Comparison of ENCODE assay signal across 8 cellular contexts in the genomic region with DNA sequence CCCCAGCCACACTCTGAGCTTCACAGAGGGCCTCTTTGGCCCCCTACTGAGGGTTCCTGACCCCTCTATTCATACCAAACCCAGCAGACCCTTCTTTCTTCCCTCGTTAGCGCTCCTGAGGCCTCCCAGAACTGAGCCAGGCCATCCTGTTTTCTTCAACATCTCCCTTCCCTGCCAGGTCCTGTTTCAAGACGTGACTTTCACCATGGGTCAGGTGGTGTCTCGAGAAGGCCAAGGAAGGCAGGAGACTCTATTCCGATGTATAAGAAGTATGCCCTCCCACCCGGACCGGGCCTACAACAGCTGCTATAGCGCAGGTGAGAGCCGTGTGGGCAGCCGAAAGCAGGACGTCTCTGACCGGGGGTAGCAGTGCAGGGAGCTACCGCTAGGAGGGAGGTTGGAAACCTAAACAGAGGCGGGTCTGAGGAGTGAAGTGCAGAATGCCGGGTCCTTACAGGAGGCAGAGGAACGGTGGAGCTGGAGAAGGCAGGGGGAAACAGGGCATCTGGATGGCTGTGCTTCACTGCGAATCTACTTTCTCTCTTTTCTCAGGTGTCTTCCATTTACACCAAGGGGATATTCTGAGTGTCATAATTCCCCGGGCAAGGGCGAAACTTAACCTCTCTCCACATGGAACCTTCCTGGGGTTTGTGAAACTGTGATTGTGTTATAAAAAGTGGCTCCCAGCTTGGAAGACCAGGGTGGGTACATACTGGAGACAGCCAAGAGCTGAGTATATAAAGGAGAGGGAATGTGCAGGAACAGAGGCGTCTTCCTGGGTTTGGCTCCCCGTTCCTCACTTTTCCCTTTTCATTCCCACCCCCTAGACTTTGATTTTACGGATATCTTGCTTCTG. TPM values are rescaled to one million over a fixed set of nuclear protein-coding genes. Genes with fewer than 3 reads are reported as not detected.
A peak's percentile ranks its signal among the peaks of the same experiment; 100 is the strongest.
DNase-seq lines count a peak whose midpoint lies in the region; ATAC-seq, FAIRE-seq and TF ChIP-seq lines count a peak whose summit lies in the region.

No MANE protein-coding gene starts in this region.

- H3K4me3 Mint-ChIP-seq in activated T-cell treated with anti-CD3 and anti-CD28 coated beads, Interleukin-2, amount 50 U/mL, for 24 hours: peak overlapping the region; percentile 96

- no peaks in the 10 kb centered on the region for H3K9me3 Mint-ChIP-seq in activated T-cell treated with anti-CD3 and anti-CD28 coated beads, Interleukin-2, amount 50 U/mL, for 24 hours

- H3K9me3 ChIP-seq in neuron (ENCODE audit: low read length): no peaks in the 10 kb centered on the region

- DNase-seq in GM03348 (ENCODE audit: low spot score) (peak; percentile 80), NCI-H2227 (lab: John Stamatoyannopoulos, UW; ENCODE audit: unreplicated experiment) (peak; percentile 68), fibroblast of the aortic adventitia (ENCODE audit: low read depth) (peak; percentile 59), NCI-H774 (lab: John Stamatoyannopoulos, UW) (no peak), frontal cortex (ENCODE audit: low spot score in 2 of 2) (no peak)
- DNase-seq in activated T-cell treated with anti-CD3 and anti-CD28 coated beads, Interleukin-2, amount 50 U/mL, for 24 hours: no peak

- FAIRE-seq in frontal cortex (lab: Jason Lieb, UNC): no peak

- peak overlapping the region; percentile 93 for H3K27ac Mint-ChIP-seq in activated T-cell treated with anti-CD3 and anti-CD28 coated beads, Interleukin-2, amount 50 U/mL, for 24 hours

- peaks cover 60% of the 10 kb centered on the region for H3K4me1 Mint-ChIP-seq in activated T-cell treated with anti-CD3 and anti-CD28 coated beads, Interleukin-2, amount 50 U/mL, for 24 hours (ENCODE audit: low read depth)

- H3K4me3 ChIP-seq in fibroblast of the aortic adventitia (ENCODE audit: low read depth, low read length): peak overlapping the region; percentile 85
- H3K4me3 ChIP-seq in neuron (ENCODE audit: low read length): peak overlapping the region; percentile 83

- H3K36me3 ChIP-seq in neuron (ENCODE audit: insufficient read depth, low read length): peaks cover 20% of the 10 kb centered on the region

- TF ChIP-seq CTCF in fibroblast of the aortic adventitia (IDR thresholded peaks at IDR 0.05; ENCODE audit: insufficient read depth, low read length): peak; percentile 87

- no peaks in the 10 kb centered on the region for H3K27me3 Mint-ChIP-seq in activated T-cell treated with anti-CD3 and anti-CD28 coated beads, Interleukin-2, amount 50 U/mL, for 24 hours

- H3K4me1 ChIP-seq in neuron (ENCODE audit: insufficient read depth, low read length): peaks cover 34% of the 10 kb centered on the region

- H2AFZ ChIP-seq in neuron (ENCODE audit: low read depth, low read length): peak overlapping the region; percentile 42

- ATAC-seq in HG02610 (IDR thresholded peaks at IDR 0.05; ENCODE audit: unreplicated experiment): no peak

- peaks cover 38% of the 10 kb centered on the region for H3K36me3 Mint-ChIP-seq in activated T-cell treated with anti-CD3 and anti-CD28 coated beads, Interleukin-2, amount 50 U/mL, for 24 hours (ENCODE audit: low read depth)

- no peaks in the 10 kb centered on the region for H3K27me3 ChIP-seq in neuron (ENCODE audit: insufficient read depth, low read length)

RNA-seq across cellular contexts. Expression of a gene that starts 1.3 kb away (rescaled TPM):
- 14.6 and 60.4 TPM in 2 replicates for total RNA-seq in fibroblast of the aortic adventitia (ENCODE audit: low replicate concordance)
- 102 TPM for total RNA-seq in frontal cortex

RNA-seq across cellular contexts. Expression of a gene that starts 1.9 kb away (rescaled TPM):
- total RNA-seq in fibroblast of the aortic adventitia (ENCODE audit: low replicate concordance) (1.1 and 1.4 TPM in 2 replicates), frontal cortex (1.2 TPM)

RNA-seq across cellular contexts. Expression of a gene that starts 11.5 kb away (rescaled TPM):
- total RNA-seq in fibroblast of the aortic adventitia (ENCODE audit: low replicate concordance): 10.1 and 14.5 TPM in 2 replicates
- 3.7 TPM for total RNA-seq in frontal cortex

RNA-seq across cellular contexts. Expression of a gene that starts 19.0 kb away (rescaled TPM):
- total RNA-seq in fibroblast of the aortic adventitia (ENCODE audit: low replicate concordance) (4.9 and 71.7 TPM in 2 replicates), frontal cortex (1.2 TPM)

RNA-seq across cellular contexts. Expression of a gene that starts 23.3 kb away (rescaled TPM):
- total RNA-seq in fibroblast of the aortic adventitia (ENCODE audit: low replicate concordance): 32.3 and 127 TPM in 2 replicates
- total RNA-seq in frontal cortex: 35.1 TPM

Comparison
In these comparisons a context has a peak if more than half of its experiments do, and no peak if none do; other contexts are left out.
1. DNase-seq: peak in GM03348 (single experiment), NCI-H2227 (single experiment) and fibroblast of the aortic adventitia (single experiment); none in activated T-cell treated with anti-CD3 and anti-CD28 coated beads, Interleukin-2, amount 50 U/mL, for 24 hours (single experiment), NCI-H774 (single experiment) and frontal cortex (0 of 2).